Comparison of ENCODE assay signal across 9 cellular contexts in genomic region chr3:86991840-86992430, GRCh38. TPM values are rescaled to one million over a fixed set of nuclear protein-coding genes. Genes with fewer than 3 reads are reported as not detected.
A peak's percentile ranks its signal among the peaks of the same experiment; 100 is the strongest.
DNase-seq lines count a peak whose midpoint lies in the region; ATAC-seq and TF ChIP-seq lines count a peak whose summit lies in the region.
"Had no signal": no experiment of that assay in that cellular context is flagged by ENCODE, and none has a peak within 500 bp of the region (broad histone marks: within the 10 kb centered on the region; RNA-seq: fewer than 3 reads in every experiment).

No MANE protein-coding gene starts in this region.

- H3K9ac ChIP-seq in adipocyte (ENCODE audit: low read length): peak overlapping the region; percentile 95

- H3K36me3 ChIP-seq in adipocyte (ENCODE audit: control insufficient read depth, insufficient read depth, low read length, severe bottlenecking) (peaks cover 3% of the 10 kb centered on the region), right atrium auricular region (no peaks in the 10 kb centered on the region), Peyer's patch (no peaks in the 10 kb centered on the region)

- H3K4me3 ChIP-seq in adipocyte (ENCODE audit: low read length): peak overlapping the region; percentile 95
- H3K4me3 ChIP-seq in right atrium auricular region: peak overlapping the region in 1 of 2 donors; percentile 68
- peak overlapping the region in 2 of 4 donors; percentile 35 to 57 for H3K4me3 ChIP-seq in Peyer's patch

- TF ChIP-seq POLR2A in Peyer's patch (IDR thresholded peaks at IDR 0.05): no peak

- ATAC-seq in sciatic nerve: peak; percentile 54

- H3K4me1 ChIP-seq in adipocyte (ENCODE audit: control insufficient read depth, insufficient read depth, low read length): peaks cover 44% of the 10 kb centered on the region
- no peaks in the 10 kb centered on the region for H3K4me1 ChIP-seq in right atrium auricular region
- H3K4me1 ChIP-seq in Peyer's patch: peaks cover 0 to 6% (median 0%) of the 10 kb centered on the region in 4 donors

- H3K27me3 ChIP-seq in adipocyte (replicated peaks; ENCODE audit: control insufficient read depth, insufficient read depth, low read length) (no peaks in the 10 kb centered on the region), right atrium auricular region (no peaks in the 10 kb centered on the region), Peyer's patch (peaks cover 0 to 8% of the 10 kb centered on the region in 2 donors)

- DNase-seq in EH (ENCODE audit: low read depth): peak; percentile 64
- DNase-seq in adipocyte (ENCODE audit: low read depth): peak; percentile 47
- DNase-seq in right atrium auricular region (ENCODE audit: low spot score): no peak
- DNase-seq in sciatic nerve (ENCODE audit: low spot score): no peak
- no peak for DNase-seq in SIG-M5 treated with dmso at 0.1 percent for 504 hours (lab: John Stamatoyannopoulos, UW; ENCODE audit: unreplicated experiment)
- DNase-seq in ecto neural progenitor cell (ENCODE audit: low spot score): no peak
- no peak for DNase-seq in Peyer's patch
- no peak for DNase-seq in SW 1271 (lab: John Stamatoyannopoulos, UW)
- DNase-seq: activated effector memory CD4-positive, alpha-beta T cell treated with anti-CD3 and anti-CD28 coated beads, Interleukin-2, amount 50 U/mL, for 16 hours had no signal

- intact Hi-C loops in sciatic nerve (cut with DNase I): loop anchor here (10.0 kb wide), 1 partner anchor 93 kb away; no protein-coding TSS in a partner anchor

- no peaks in the 10 kb centered on the region for H3K9me3 ChIP-seq in adipocyte (ENCODE audit: control insufficient read depth, low read length)
- H3K9me3 ChIP-seq in right atrium auricular region: no peaks in the 10 kb centered on the region
- no peaks in the 10 kb centered on the region for H3K9me3 ChIP-seq in Peyer's patch

- H3K27ac ChIP-seq in right atrium auricular region (peak overlapping the region; percentile 80 to 82), Peyer's patch (peak overlapping the region in 2 of 4 donors; percentile 52 to 80)

- TF ChIP-seq CTCF in right atrium auricular region (IDR thresholded peaks at IDR 0.05) (no peak), Peyer's patch (IDR thresholded peaks at IDR 0.05) (no peak)

RNA-seq across cellular contexts. Expression of gene VGLL3, which starts 1.0 kb away (rescaled TPM):
- total RNA-seq in right atrium auricular region (10 to 100 TPM; 13.0 to 32.4 TPM), sciatic nerve (130 TPM), Peyer's patch (1 to 10 TPM; 1.1 to 9.2 (median 4.6) TPM)

Comparison
In these comparisons a context has a peak if more than half of its experiments do, and no peak if none do; other contexts are left out.
1. DNase-seq: peak in EH (single experiment) and adipocyte (single experiment); none in right atrium auricular region (single experiment), sciatic nerve (single experiment), SIG-M5 treated with dmso at 0.1 percent for 504 hours (single experiment), ecto neural progenitor cell (single experiment), Peyer's patch (0 of 3) and SW 1271 (0 of 2).